Comparison of ENCODE assay signal across 14 cellular contexts in the genomic region with DNA sequence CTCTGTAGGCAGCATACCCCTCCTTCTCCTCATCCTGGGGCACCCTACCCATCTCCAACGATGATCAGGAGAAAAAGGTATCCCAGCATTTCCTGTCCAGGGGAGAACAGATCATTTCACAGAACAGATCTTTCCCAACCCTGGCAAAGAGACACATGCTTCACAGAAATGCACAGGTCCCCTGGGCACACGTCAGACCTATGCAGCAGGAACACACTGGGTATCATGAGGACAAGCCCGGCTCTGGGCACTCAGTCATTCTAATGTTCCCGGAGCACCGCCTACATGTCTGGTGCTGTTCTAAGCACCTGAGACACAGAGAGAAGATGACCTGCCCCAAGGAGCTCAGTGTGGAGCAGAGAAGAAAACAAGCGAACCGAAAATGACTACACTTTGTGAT. TPM values are rescaled to one million over a fixed set of nuclear protein-coding genes. Genes with fewer than 3 reads are reported as not detected.
DNase-seq lines count a peak whose midpoint lies in the region; ATAC-seq and TF ChIP-seq lines count a peak whose summit lies in the region.
"Had no signal": no experiment of that assay in that cellular context is flagged by ENCODE, and none has a peak within 500 bp of the region (broad histone marks: within the 10 kb centered on the region; RNA-seq: fewer than 3 reads in every experiment).

No MANE protein-coding gene starts in this region.

- peaks cover 61% of the 10 kb centered on the region for H3K36me3 ChIP-seq in GM23248 (ENCODE audit: low read depth)
- peaks cover 0 to 66% (median 30%) of the 10 kb centered on the region in 9 donors for H3K36me3 ChIP-seq in heart left ventricle
- no peaks in the 10 kb centered on the region for H3K36me3 ChIP-seq in prostate gland
- H3K36me3 ChIP-seq in Caco-2 (ENCODE audit: control insufficient read depth, insufficient read depth, low read length) = peaks cover 5% of the 10 kb centered on the region

- H2AFZ ChIP-seq in GM23248 = no peak overlapping the region

- DNase-seq in GM23248 (no peak), T-helper 17 cell (no peak), heart left ventricle (no peak), prostate gland (ENCODE audit: low spot score) (no peak), Caco-2 (no peak), AG20443 (ENCODE audit: low spot score) (no peak), GM13977 (ENCODE audit: low spot score) (no peak)
- DNase-seq: H7, NCI-H1105 treated with DMSO at 0.1 percent for 48 hours, SIG-M5 had no signal

- H3F3A ChIP-seq in GM23248 (ENCODE audit: insufficient read depth) = peaks cover 71% of the 10 kb centered on the region

- WGBS in GM23248 (ENCODE audit: low coverage in 1 of 2, low lambda C conversion rate in 2 of 2, missing lambda C conversion rate in 2 of 2), 2 experiments = 92% methylated on average over 7 of the region's 7 CpGs
- 68 to 79% (median 70%) methylated on average over 7 of the region's 7 CpGs for WGBS in heart left ventricle, 4 donors
- 67% methylated on average over 7 of the region's 7 CpGs for WGBS in prostate gland

- no peaks in the 10 kb centered on the region for H3K9me2 ChIP-seq in GM23248 (ENCODE audit: insufficient read depth)

- H3K4me1 ChIP-seq in GM23248 (ENCODE audit: insufficient read depth) (no peaks in the 10 kb centered on the region), heart left ventricle (peaks cover 7 to 57% (median 33%) of the 10 kb centered on the region in 12 donors), prostate gland (replicated peaks) (no peaks in the 10 kb centered on the region), Caco-2 (peaks cover 14% of the 10 kb centered on the region)

- H3K36me3 Mint-ChIP-seq in T-helper 17 cell (ENCODE audit: low read depth) (peaks cover 9% of the 10 kb centered on the region), Caco-2 (ENCODE audit: insufficient read depth, unreplicated experiment) (peaks cover 68% of the 10 kb centered on the region)

- H3K9me3 Mint-ChIP-seq in Caco-2 (ENCODE audit: unreplicated experiment) = no peaks in the 10 kb centered on the region

- H3K79me2 ChIP-seq in GM23248 (ENCODE audit: insufficient read depth) = peaks cover 100% of the 10 kb centered on the region

- POLR2A ChIA-PET in Caco-2 (lab: Charles Lee) = no interaction called here

- no peak for TF ChIP-seq POLR2A in heart left ventricle (IDR thresholded peaks at IDR 0.05)
- no peak for TF ChIP-seq POLR2A in prostate gland (IDR thresholded peaks at IDR 0.05)

- H3K9me3 ChIP-seq in GM23248 (ENCODE audit: low read depth) (no peaks in the 10 kb centered on the region), T-helper 17 cell (ENCODE audit: control insufficient read depth, low read length, poor library complexity, severe bottlenecking) (no peaks in the 10 kb centered on the region), heart left ventricle (peaks cover 0 to 11% (median 0%) of the 10 kb centered on the region in 12 donors), prostate gland (no peaks in the 10 kb centered on the region), Caco-2 (no peaks in the 10 kb centered on the region; the same call in 1 of the 2 replicates)

- H3K4me3 Mint-ChIP-seq in T-helper 17 cell (no peak overlapping the region), Caco-2 (ENCODE audit: unreplicated experiment) (no peak overlapping the region)

- in situ Hi-C loops in GM23248 (cut with MboI) (no loop called here), GM13977 (cut with MboI; ENCODE audit: low pct_unique_long_range_greater_than_20kb, low sequenced_read_pairs, unreplicated experiment) (loop anchor here (25.0 kb wide), 1 partner anchor 164 kb away; no protein-coding TSS in a partner anchor)

- H3K4me3 ChIP-seq in GM23248 = no peak overlapping the region
- no peak overlapping the region for H3K4me3 ChIP-seq in heart left ventricle
- H3K4me3 ChIP-seq in prostate gland = no peak overlapping the region
- H3K4me3 ChIP-seq in Caco-2 (ENCODE audit: low read depth, low read length) = no peak overlapping the region
- H3K4me3 ChIP-seq: lung had no signal

- H3K27ac ChIP-seq in GM23248 (peak overlapping the region; percentile 21; the same call in 1 of the 2 replicates), heart left ventricle (peak overlapping the region in 9 of 12 donors; percentile 32 to 98 (median 52)), prostate gland (peak overlapping the region; percentile 50 to 68)
- H3K27ac ChIP-seq: C4-2B, VCaP had no signal

- TF ChIP-seq CTCF in heart left ventricle (IDR thresholded peaks at IDR 0.05) (no peak), prostate gland (IDR thresholded peaks at IDR 0.05) (no peak), Caco-2 (IDR thresholded peaks at IDR 0.05; ENCODE audit: insufficient read depth in 1 of 2, low read depth in 1 of 2, low read length in 1 of 2, severe bottlenecking in 1 of 2, unreplicated experiment in 1 of 2) (no peak), GM13977 (IDR thresholded peaks at IDR 0.05; ENCODE audit: extremely low read depth, insufficient read depth, missing control alignments) (no peak)

- H3K27me3 Mint-ChIP-seq in T-helper 17 cell = no peaks in the 10 kb centered on the region
- no peaks in the 10 kb centered on the region for H3K27me3 Mint-ChIP-seq in Caco-2 (ENCODE audit: insufficient read depth, unreplicated experiment)

- H3K27ac Mint-ChIP-seq in T-helper 17 cell (peak overlapping the region; percentile 78), Caco-2 (ENCODE audit: unreplicated experiment) (no peak overlapping the region)

- no TSS peak for BruUV-seq in Caco-2 (replicated peaks; lab: Mats Ljungman, UMichigan)

- CTCF ChIA-PET in Caco-2 (lab: Charles Lee) = no interaction called here

- no peak overlapping the region for H3K4me2 ChIP-seq in GM23248 (ENCODE audit: unreplicated experiment)

- H3K4me1 Mint-ChIP-seq in T-helper 17 cell = peaks cover 10% of the 10 kb centered on the region
- peaks cover 15% of the 10 kb centered on the region for H3K4me1 Mint-ChIP-seq in Caco-2 (ENCODE audit: low read depth, unreplicated experiment)

- H3K9ac ChIP-seq in GM23248 = no peak overlapping the region

- intact Hi-C loops in heart left ventricle (cut with DNase I) = loop anchor here in 1 of 10 donors (5.0 kb wide), 1 partner anchor 54 kb away; a partner anchor contains a TSS
- intact Hi-C loops in prostate gland (cut with DNase I) = no loop called here
- intact Hi-C loops in Caco-2 (cut with micrococcal nuclease; ENCODE audit: unreplicated experiment) = no loop called here

- no peak for ATAC-seq in T-helper 17 cell
- ATAC-seq in heart left ventricle = peak in 3 of 4 donors; percentile 19 to 47 (median 41)
- ATAC-seq in HG02798 (IDR thresholded peaks at IDR 0.05; ENCODE audit: poor library complexity, unreplicated experiment) = no peak

- H4K20me1 ChIP-seq in GM23248 (ENCODE audit: insufficient read depth) = peaks cover 48% of the 10 kb centered on the region

- H3K27me3 ChIP-seq in GM23248 (replicated peaks; ENCODE audit: insufficient read depth) (no peaks in the 10 kb centered on the region), heart left ventricle (no peaks in the 10 kb centered on the region), prostate gland (replicated peaks; ENCODE audit: insufficient read depth) (no peaks in the 10 kb centered on the region), Caco-2 (replicated peaks; ENCODE audit: control insufficient read depth, insufficient read depth, low read length) (no peaks in the 10 kb centered on the region)

RNA-seq across cellular contexts. Expression of a gene that starts 56.2 kb away (rescaled TPM):
- 403 and 414 TPM in 2 replicates for total RNA-seq in GM23248 (2014; rRNA removed; shearing (Covaris generic))
- polyA plus RNA-seq in GM23248 (2016; fragmentation: Nextera tagmentation; extraction: Ambion mirVana) = 593 and 597 TPM in 2 replicates
- 10 to 100 TPM; 36.8 to 88.9 TPM for total RNA-seq in T-helper 17 cell
- total RNA-seq in heart left ventricle = 100 to 1,000 TPM in 6 of 9 donors, 10 to 100 TPM in 3; 63.6 to 252 (median 110) TPM
- 10 to 100 TPM; 48.4 to 88.2 TPM for polyA plus RNA-seq in heart left ventricle
- total RNA-seq in prostate gland = 100 to 1,000 TPM; 197 to 240 TPM
- 170 and 181 TPM in 2 replicates for total RNA-seq in Caco-2 (2022)

Comparison
In these comparisons a context has a peak if more than half of its experiments do, and no peak if none do; other contexts are left out.
1. ATAC-seq: peak in heart left ventricle (3 of 4); none in T-helper 17 cell (single experiment) and HG02798 (single experiment).
2. Peak in every context shown above with its lines, with median percentiles within 50 percentile points of each other: H3K27ac ChIP-seq.